Comparison of ENCODE assay signal across 29 cellular contexts in the genomic region with DNA sequence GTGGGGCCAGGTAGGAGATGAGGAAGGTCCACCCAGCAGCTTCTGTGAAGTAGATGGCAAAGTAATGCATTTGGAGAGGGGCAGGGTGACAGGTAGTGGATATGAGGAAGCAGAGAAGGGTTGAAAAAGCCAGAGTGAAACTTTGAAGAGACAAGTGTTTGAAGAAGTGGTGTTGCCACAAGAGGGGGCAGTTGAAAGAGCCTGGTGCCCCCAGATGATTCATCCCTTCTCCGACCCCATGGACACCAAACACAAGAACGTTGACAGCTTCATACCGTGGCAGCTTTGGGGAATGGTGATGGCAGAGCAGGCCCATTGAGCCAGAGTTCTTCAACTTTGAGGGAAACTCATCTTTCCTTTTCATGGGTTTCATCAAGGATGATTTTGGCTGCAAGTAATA. TPM values are rescaled to one million over a fixed set of nuclear protein-coding genes. Genes with fewer than 3 reads are reported as not detected.
DNase-seq lines count a peak whose midpoint lies in the region; ATAC-seq, FAIRE-seq and TF ChIP-seq lines count a peak whose summit lies in the region.
"Had no signal": no experiment of that assay in that cellular context is flagged by ENCODE, and none has a peak within 500 bp of the region (broad histone marks: within the 10 kb centered on the region; RNA-seq: fewer than 3 reads in every experiment).

No MANE protein-coding gene starts in this region.

- H2BK120ac ChIP-seq in H1 (replicated peaks; ENCODE audit: low read depth, low read length), result no peak overlapping the region

- H2AFZ ChIP-seq in GM23338 (no peak overlapping the region), H1 (ENCODE audit: low read length) (no peak overlapping the region)
- H2AFZ ChIP-seq: hepatocyte had no signal

- H3K18ac ChIP-seq in H1 (ENCODE audit: extremely low read depth, low read length), result no peak overlapping the region

- no peak overlapping the region for H2AK5ac ChIP-seq in H1 (ENCODE audit: low read depth, low read length)

- 0 out of 3 replicates have a peak, but pooled peaks cover 2% of the 10 kb centered on the region for H3K9me3 Mint-ChIP-seq in GM23338
- H3K9me3 Mint-ChIP-seq: activated B cell treated with CpG ODN at 0.5 μM for 24 hours; activated naive CD4-positive, alpha-beta T cell treated with anti-CD3 and anti-CD28 coated beads for 36 hours; activated T-cell treated with anti-CD3 and anti-CD28 coated beads, Interleukin-2, amount 50 U/mL, for 24 hours had no signal

- no peak overlapping the region for H2BK15ac ChIP-seq in H1 (ENCODE audit: low read length)

- no peak overlapping the region for H3K23ac ChIP-seq in H1 (ENCODE audit: insufficient read length)

- H3K4me1 ChIP-seq in DOHH2 (ENCODE audit: control insufficient read depth, low read length), result 0 out of 2 replicates have a peak, but pooled peaks cover 3% of the 10 kb centered on the region
- H3K4me1 ChIP-seq in GM23338 (ENCODE audit: insufficient read depth), result no peaks in the 10 kb centered on the region
- H3K4me1 ChIP-seq in H1 (replicated peaks in 1 of 4; ENCODE audit: control insufficient read depth in 3 of 4, insufficient read depth in 4 of 4, low read length in 3 of 4), result no peaks in the 10 kb centered on the region
- H3K4me1 ChIP-seq: spleen, upper lobe of left lung had no signal

- no peak for TF ChIP-seq EP300 in H1 (IDR thresholded peaks at IDR 0.05; ENCODE audit: borderline replicate concordance in 1 of 2, low read depth in 2 of 2, low read length in 2 of 2)

- H4K5ac ChIP-seq in H1 (ENCODE audit: insufficient read length, low read depth, low read length), result no peak overlapping the region

- 0 out of 2 replicates have a peak, but pooled peaks cover 3% of the 10 kb centered on the region for H3K27me3 ChIP-seq in DOHH2 (ENCODE audit: control insufficient read depth, low read length)
- H3K27me3 ChIP-seq in GM23338 (ENCODE audit: insufficient read depth), result 0 out of 2 replicates have a peak, but pooled peaks cover 4% of the 10 kb centered on the region
- H3K27me3 ChIP-seq in H1 (replicated peaks in 1 of 4; ENCODE audit: control insufficient read depth in 3 of 4, extremely low read depth in 1 of 4, insufficient read depth in 3 of 4, low read length in 3 of 4), result peaks cover 0 to 3% (median 0%) of the 10 kb centered on the region in 4 experiments; a peak in 2 of 7 replicates
- H3K27me3 ChIP-seq: upper lobe of left lung had no signal

- H4K20me1 ChIP-seq in DOHH2 (ENCODE audit: control insufficient read depth, insufficient read depth, low read depth, low read length) (no peaks in the 10 kb centered on the region), GM23338 (replicated peaks; ENCODE audit: insufficient read depth) (no peaks in the 10 kb centered on the region), H1 (replicated peaks in 1 of 2; ENCODE audit: control insufficient read depth in 1 of 2, insufficient read depth in 2 of 2, low read length in 2 of 2) (no peaks in the 10 kb centered on the region)

- H3K4me1 Mint-ChIP-seq in GM23338, result peaks cover 3% of the 10 kb centered on the region; the same call in 1 of the 3 replicates
- H3K4me1 Mint-ChIP-seq: activated B cell treated with CpG ODN at 0.5 μM for 24 hours had no signal

- H3K4me3 ChIP-seq in DOHH2 (ENCODE audit: low read length) (no peak overlapping the region), GM23338 (no peak overlapping the region), H1 (ENCODE audit: extremely low read depth in 1 of 4, insufficient read depth in 2 of 4, low read depth in 3 of 4, low read length in 4 of 4) (no peak overlapping the region)
- H3K4me3 ChIP-seq: hepatocyte, lung, spleen, upper lobe of left lung had no signal

- H3F3A ChIP-seq in DOHH2 (ENCODE audit: control insufficient read depth, insufficient read depth) (no peaks in the 10 kb centered on the region), GM23338 (replicated peaks; ENCODE audit: low read depth) (no peaks in the 10 kb centered on the region)

- no peaks in the 10 kb centered on the region for H3K36me3 Mint-ChIP-seq in GM23338 (ENCODE audit: low read depth)

- H3K36me3 ChIP-seq in DOHH2 (ENCODE audit: control insufficient read depth, low read length) (no peaks in the 10 kb centered on the region), GM23338 (ENCODE audit: insufficient read depth) (no peaks in the 10 kb centered on the region), H1 (ENCODE audit: control insufficient read depth in 2 of 4, insufficient read depth in 4 of 4, low read length in 3 of 4) (no peaks in the 10 kb centered on the region)
- H3K36me3 ChIP-seq: spleen, upper lobe of left lung had no signal

- no peak overlapping the region for H3K56ac ChIP-seq in H1 (replicated peaks; ENCODE audit: insufficient read length, low read depth, low read length)

- H3K79me1 ChIP-seq in H1 (ENCODE audit: low read depth, low read length), result no peaks in the 10 kb centered on the region

- no peak overlapping the region for H3K4me2 ChIP-seq in DOHH2 (ENCODE audit: low read length)
- H3K4me2 ChIP-seq in GM23338, result no peak overlapping the region
- no peak overlapping the region for H3K4me2 ChIP-seq in H1 (ENCODE audit: insufficient read depth in 1 of 2, low read depth in 2 of 2, low read length in 2 of 2)
- H3K4me2 ChIP-seq: hepatocyte had no signal

- no peak overlapping the region for H3K4ac ChIP-seq in H1 (replicated peaks; ENCODE audit: insufficient read length, low read depth, low read length)

- WGBS in H1 (ENCODE audit: extremely low coverage in 1 of 2, insufficient coverage in 1 of 2, insufficient read length in 1 of 2, insufficient replicate concordance in 2 of 2, low coverage in 1 of 2, low lambda C conversion rate in 2 of 2, missing lambda C conversion rate in 1 of 2), 2 experiments, result 53% methylated on average over 3 of the region's 3 CpGs; no CpG with 5 or more reads in 1 of the 2 experiments

- H3K9me2 ChIP-seq in DOHH2 (replicated peaks; ENCODE audit: control insufficient read depth, low read length) (no peaks in the 10 kb centered on the region), GM23338 (ENCODE audit: insufficient read depth) (no peaks in the 10 kb centered on the region)

- H3K79me2 ChIP-seq in DOHH2 (ENCODE audit: control insufficient read depth, low read length) (no peaks in the 10 kb centered on the region), GM23338 (replicated peaks; ENCODE audit: insufficient read depth) (no peaks in the 10 kb centered on the region), H1 (ENCODE audit: control insufficient read depth in 1 of 2, insufficient read depth in 2 of 2, low read length in 2 of 2) (no peaks in the 10 kb centered on the region)
- H3K79me2 ChIP-seq: hepatocyte had no signal

- no peak overlapping the region for H3K27ac Mint-ChIP-seq in GM23338
- H3K27ac Mint-ChIP-seq: activated B cell treated with CpG ODN at 0.5 μM for 24 hours; activated CD8-positive, alpha-beta T cell treated with anti-CD3 and anti-CD28 coated beads, Interleukin-2, amount 10 ng/mL, durations not matched to agents 7 days and 5 days; activated naive CD4-positive, alpha-beta T cell treated with anti-CD3 and anti-CD28 coated beads for 36 hours; activated T-cell treated with anti-CD3 and anti-CD28 coated beads, Interleukin-2, amount 50 U/mL, for 24 hours; T-helper 17 cell had no signal

- no peak overlapping the region for H2BK12ac ChIP-seq in H1 (ENCODE audit: low read depth, low read length)

- H4K91ac ChIP-seq in H1 (replicated peaks; ENCODE audit: insufficient read length, low read length), result no peak overlapping the region

- no peak overlapping the region for H3K9ac ChIP-seq in H1 (replicated peaks in 1 of 4; ENCODE audit: extremely low read depth in 1 of 4, low read depth in 3 of 4, low read length in 3 of 4)

- no peak overlapping the region for H4K8ac ChIP-seq in H1 (ENCODE audit: extremely low read depth, insufficient read depth, low read length)

- POLR2A ChIA-PET in H1 (lab: Charles Lee; ENCODE audit: partially characterized antibody), result no interaction called here

- peaks cover under 1% of the 10 kb centered on the region; the same call in 1 of the 2 replicates for H3K23me2 ChIP-seq in H1 (ENCODE audit: low read depth, low read length)

- CTCF ChIA-PET in H1 (lab: Charles Lee; ENCODE audit: partially characterized antibody), result interaction anchor here (0.7 to 5.0 kb wide), 8 partner anchors 12 to 106 kb away, joined by 3 to 25 read pairs (median 4); a partner anchor contains a TSS

- DNase-seq in GM23338 (ENCODE audit: low spot score) (peak; percentile 65), NOMO-1 treated with DMSO at 0.1 percent for 48 hours (lab: John Stamatoyannopoulos, UW; ENCODE audit: unreplicated experiment) (peak; percentile 52), H1 (ENCODE audit: low read depth in 1 of 2, low spot score in 2 of 2) (no peak), NCI-H1417 (lab: John Stamatoyannopoulos, UW) (no peak), amniotic stem cell (lab: John Stamatoyannopoulos, UW) (no peak)
- no peak for DNase-seq in activated CD4-positive, alpha-beta T cell treated with anti-CD3 and anti-CD28 coated beads, Interleukin-2, amount 50 U/mL, for 48 hours
- DNase-seq: activated B cell treated with CpG ODN at 0.5 μM for 24 hours; activated CD8-positive, alpha-beta T cell treated with anti-CD3 and anti-CD28 coated beads, Interleukin-2, amount 10 ng/mL, durations not matched to agents 7 days and 5 days; activated naive CD4-positive, alpha-beta T cell treated with anti-CD3 and anti-CD28 coated beads for 36 hours; activated T-cell treated with anti-CD3 and anti-CD28 coated beads, Interleukin-2, amount 50 U/mL, for 24 hours; DND-41; NCI-H146; NCI-H2171 treated with DMSO at 0.1 percent for 48 hours; NCI-H526; nucleus accumbens; PC-3; SHP77; spleen; stimulated activated CD4-positive, alpha-beta T cell treated with anti-CD3 and anti-CD28 coated beads, Interleukin-4, amount 100 ng/mL, for 4 hours; T-helper 17 cell; upper lobe of left lung had no signal

- no peak for TF ChIP-seq POLR2A in H1 (IDR thresholded peaks at IDR 0.05; ENCODE audit: control extremely low read depth in 1 of 2, low read depth in 2 of 2, low read length in 2 of 2)

- TF ChIP-seq CTCF in DOHH2 (IDR thresholded peaks at IDR 0.05; ENCODE audit: low read depth, low read length, poor library complexity, severe bottlenecking) (peak; percentile 9), GM23338 (conservative IDR thresholded peaks at IDR 0.05; ENCODE audit: low read depth in 2 of 2) (peak; percentile 50 to 69), H1 (IDR thresholded peaks at IDR 0.05; ENCODE audit: control extremely low read depth in 1 of 3, insufficient read depth in 1 of 3, low read depth in 1 of 3, low read length in 3 of 3) (peak; percentile 13 to 52 (median 41); a peak in 3 of 4 replicates)

- peak; percentile 48 to 51 for TF ChIP-seq RAD21 in H1 (IDR thresholded peaks at IDR 0.05 in 1 of 2, conservative IDR thresholded peaks at IDR 0.05 in 1 of 2; ENCODE audit: low read depth in 2 of 2, low read length in 2 of 2)

- H3K4me3 Mint-ChIP-seq in GM23338, result peak overlapping the region; percentile 1; the same call in 1 of the 3 replicates
- H3K4me3 Mint-ChIP-seq: activated B cell treated with CpG ODN at 0.5 μM for 24 hours; activated CD8-positive, alpha-beta T cell treated with anti-CD3 and anti-CD28 coated beads, Interleukin-2, amount 10 ng/mL, durations not matched to agents 7 days and 5 days; activated naive CD4-positive, alpha-beta T cell treated with anti-CD3 and anti-CD28 coated beads for 36 hours; activated T-cell treated with anti-CD3 and anti-CD28 coated beads, Interleukin-2, amount 50 U/mL, for 24 hours; T-helper 17 cell had no signal

- H3K14ac ChIP-seq in H1 (ENCODE audit: insufficient read length), result no peak overlapping the region

- ATAC-seq in GM23338, result peak; percentile 60
- ATAC-seq in HG02973 (IDR thresholded peaks at IDR 0.05; ENCODE audit: unreplicated experiment), result no peak
- ATAC-seq: activated CD8-positive, alpha-beta T cell treated with anti-CD3 and anti-CD28 coated beads, Interleukin-2, amount 10 ng/mL, durations not matched to agents 7 days and 5 days; PC-3; T-helper 17 cell had no signal

- no peak overlapping the region for H2BK5ac ChIP-seq in H1 (ENCODE audit: low read depth, low read length)

- H3K9me3 ChIP-seq in DOHH2 (ENCODE audit: control insufficient read depth, insufficient read depth, low read length) (no peaks in the 10 kb centered on the region), H1 (ENCODE audit: insufficient read depth in 2 of 2, low read depth in 1 of 2, low read length in 1 of 2) (no peaks in the 10 kb centered on the region)
- H3K9me3 ChIP-seq: spleen, upper lobe of left lung had no signal

- peak; percentile 45 for FAIRE-seq in H1 (lab: Jason Lieb, UNC)
- FAIRE-seq: keratinocyte had no signal

- H3K27ac ChIP-seq in DOHH2 (ENCODE audit: low read depth, low read length) (no peak overlapping the region), GM23338 (ENCODE audit: low read depth) (no peak overlapping the region), H1 (ENCODE audit: low read depth, low read length) (no peak overlapping the region)
- H3K27ac ChIP-seq: hepatocyte, spleen, upper lobe of left lung had no signal

- no peak overlapping the region for H2BK20ac ChIP-seq in H1 (ENCODE audit: low read length)

- peaks cover 7% of the 10 kb centered on the region for H3K27me3 Mint-ChIP-seq in GM23338 (ENCODE audit: insufficient read depth, low read depth, poor library complexity)

RNA-seq across cellular contexts. Expression of a gene that starts 19.9 kb away (rescaled TPM):
- not detected in 2 replicates for total RNA-seq in GM23338 (2014; rRNA removed; shearing (Covaris generic))
- polyA plus RNA-seq in GM23338 (2016; fragmentation: Nextera tagmentation; extraction: Ambion mirVana) (not detected in 2 replicates), H1 (2011; rRNA removed) (0.11 TPM in 1 of 2 replicates, not detected in the other)
- total RNA-seq in H1 (2021; fragmentation: NEBNext Ultra II Directional; extraction: Animal tissue kit (Norgen Biotek cat#: 25700)), result not detected in 2 replicates
- not detected for polyA plus RNA-seq in H1 (2011; cell fraction: cytosol; rRNA removed)
- not detected for polyA plus RNA-seq in H1 (2011; cell fraction: nucleus; rRNA removed)
- polyA plus RNA-seq in H1 (2012, experiment 1 of 2), result not detected in 4 replicates
- polyA plus RNA-seq in H1 (2012, experiment 2 of 2), result not detected
- not detected for polyA plus RNA-seq in H1 (2013, experiment 1 of 2)
- polyA plus RNA-seq in H1 (2013, experiment 2 of 2), result not detected
- polyA minus RNA-seq in H1 (2011; rRNA and poly(A)+ RNA removed), result not detected in 2 replicates
- polyA minus RNA-seq in H1 (2011; cell fraction: cytosol; rRNA and poly(A)+ RNA removed), result not detected
- not detected for polyA minus RNA-seq in H1 (2011; cell fraction: nucleus; rRNA and poly(A)+ RNA removed)
- total RNA-seq: activated B cell treated with CpG ODN at 0.5 μM for 24 hours; activated CD8-positive, alpha-beta T cell treated with anti-CD3 and anti-CD28 coated beads, Interleukin-2, amount 10 ng/mL, durations not matched to agents 7 days and 5 days; cardiac septum; dermis microvascular lymphatic vessel endothelial cell; hepatocyte; HT-29; lung; PC-3; spleen; T-helper 17 cell; upper lobe of left lung had no signal
- polyA plus RNA-seq: hepatocyte, keratinocyte, lung, spleen had no signal

RNA-seq across cellular contexts. Expression of a gene that starts 20.8 kb away (rescaled TPM):
- total RNA-seq in GM23338 (2014; rRNA removed; shearing (Covaris generic)), result not detected in 2 replicates
- polyA plus RNA-seq in GM23338 (2016; fragmentation: Nextera tagmentation; extraction: Ambion mirVana) (not detected in 2 replicates), H1 (2011; rRNA removed) (not detected in 2 replicates)
- not detected in 2 replicates for total RNA-seq in H1 (2021; fragmentation: NEBNext Ultra II Directional; extraction: Animal tissue kit (Norgen Biotek cat#: 25700))
- polyA plus RNA-seq in H1 (2011; cell fraction: cytosol; rRNA removed), result not detected
- not detected for polyA plus RNA-seq in H1 (2011; cell fraction: nucleus; rRNA removed)
- not detected in 4 replicates for polyA plus RNA-seq in H1 (2012, experiment 1 of 2)
- polyA plus RNA-seq in H1 (2012, experiment 2 of 2), result not detected
- not detected for polyA plus RNA-seq in H1 (2013, experiment 1 of 2)
- polyA plus RNA-seq in H1 (2013, experiment 2 of 2), result not detected
- polyA minus RNA-seq in H1 (2011; rRNA and poly(A)+ RNA removed), result not detected in 2 replicates
- not detected for polyA minus RNA-seq in H1 (2011; cell fraction: cytosol; rRNA and poly(A)+ RNA removed)
- not detected for polyA minus RNA-seq in H1 (2011; cell fraction: nucleus; rRNA and poly(A)+ RNA removed)
- total RNA-seq: activated B cell treated with CpG ODN at 0.5 μM for 24 hours; activated CD8-positive, alpha-beta T cell treated with anti-CD3 and anti-CD28 coated beads, Interleukin-2, amount 10 ng/mL, durations not matched to agents 7 days and 5 days; activated naive CD4-positive, alpha-beta T cell treated with anti-CD3 and anti-CD28 coated beads for 36 hours; cardiac septum; dermis microvascular lymphatic vessel endothelial cell; HT-29; lung; PC-3; spleen; T-helper 17 cell had no signal
- polyA plus RNA-seq: keratinocyte, spleen had no signal

RNA-seq across cellular contexts. Expression of a gene that starts 23.7 kb away (rescaled TPM):
- total RNA-seq in GM23338 (2014; rRNA removed; shearing (Covaris generic)), result not detected in 2 replicates
- polyA plus RNA-seq in GM23338 (2016; fragmentation: Nextera tagmentation; extraction: Ambion mirVana) (not detected in 2 replicates), H1 (2011; rRNA removed) (not detected in 2 replicates)
- total RNA-seq in H1 (2021; fragmentation: NEBNext Ultra II Directional; extraction: Animal tissue kit (Norgen Biotek cat#: 25700)), result not detected in 2 replicates
- 0.06 TPM for polyA plus RNA-seq in H1 (2011; cell fraction: cytosol; rRNA removed)
- 0.10 TPM for polyA plus RNA-seq in H1 (2011; cell fraction: nucleus; rRNA removed)
- not detected in 4 replicates for polyA plus RNA-seq in H1 (2012, experiment 1 of 2)
- polyA plus RNA-seq in H1 (2012, experiment 2 of 2), result not detected
- 0.04 TPM for polyA plus RNA-seq in H1 (2013, experiment 1 of 2)
- polyA plus RNA-seq in H1 (2013, experiment 2 of 2), result not detected
- polyA minus RNA-seq in H1 (2011; rRNA and poly(A)+ RNA removed), result not detected in 2 replicates
- polyA minus RNA-seq in H1 (2011; cell fraction: cytosol; rRNA and poly(A)+ RNA removed), result not detected
- not detected for polyA minus RNA-seq in H1 (2011; cell fraction: nucleus; rRNA and poly(A)+ RNA removed)
- total RNA-seq: activated B cell treated with CpG ODN at 0.5 μM for 24 hours; activated CD8-positive, alpha-beta T cell treated with anti-CD3 and anti-CD28 coated beads, Interleukin-2, amount 10 ng/mL, durations not matched to agents 7 days and 5 days; activated naive CD4-positive, alpha-beta T cell treated with anti-CD3 and anti-CD28 coated beads for 36 hours; cardiac septum; dermis microvascular lymphatic vessel endothelial cell; hepatocyte; HT-29; lung; PC-3; spleen; T-helper 17 cell; upper lobe of left lung had no signal
- polyA plus RNA-seq: hepatocyte, keratinocyte, lung, spleen had no signal

RNA-seq across cellular contexts. Expression of a gene that starts 28.1 kb away (rescaled TPM):
- total RNA-seq in GM23338 (2014; rRNA removed; shearing (Covaris generic)), result 3.8 and 6.2 TPM in 2 replicates
- polyA plus RNA-seq in GM23338 (2016; fragmentation: Nextera tagmentation; extraction: Ambion mirVana) (2.8 and 3.6 TPM in 2 replicates), H1 (2011; rRNA removed) (7.9 and 11.2 TPM in 2 replicates)
- total RNA-seq in H1 (2021; fragmentation: NEBNext Ultra II Directional; extraction: Animal tissue kit (Norgen Biotek cat#: 25700)), result 2.8 and 3.2 TPM in 2 replicates
- 3.8 TPM for polyA plus RNA-seq in H1 (2011; cell fraction: cytosol; rRNA removed)
- 3.1 TPM for polyA plus RNA-seq in H1 (2011; cell fraction: nucleus; rRNA removed)
- 1.9 to 4.0 TPM (median 2.6 TPM) in 4 replicates for polyA plus RNA-seq in H1 (2012, experiment 1 of 2)
- 2.5 TPM for polyA plus RNA-seq in H1 (2012, experiment 2 of 2)
- polyA plus RNA-seq in H1 (2013, experiment 1 of 2), result 2.1 TPM
- polyA plus RNA-seq in H1 (2013, experiment 2 of 2), result 2.4 TPM
- polyA minus RNA-seq in H1 (2011; rRNA and poly(A)+ RNA removed), result 1.7 and 3.1 TPM in 2 replicates
- 2.6 TPM for polyA minus RNA-seq in H1 (2011; cell fraction: cytosol; rRNA and poly(A)+ RNA removed)
- polyA minus RNA-seq in H1 (2011; cell fraction: nucleus; rRNA and poly(A)+ RNA removed), result 1.00 TPM
- total RNA-seq: activated B cell treated with CpG ODN at 0.5 μM for 24 hours; activated CD8-positive, alpha-beta T cell treated with anti-CD3 and anti-CD28 coated beads, Interleukin-2, amount 10 ng/mL, durations not matched to agents 7 days and 5 days; activated naive CD4-positive, alpha-beta T cell treated with anti-CD3 and anti-CD28 coated beads for 36 hours; cardiac septum; dermis microvascular lymphatic vessel endothelial cell; HT-29; T-helper 17 cell had no signal

RNA-seq across cellular contexts. Expression of a gene that starts 43.3 kb away (rescaled TPM):
- total RNA-seq in GM23338 (2014; rRNA removed; shearing (Covaris generic)), result not detected in 2 replicates
- polyA plus RNA-seq in GM23338 (2016; fragmentation: Nextera tagmentation; extraction: Ambion mirVana) (not detected in 2 replicates), H1 (2011; rRNA removed) (not detected in 2 replicates)
- total RNA-seq in H1 (2021; fragmentation: NEBNext Ultra II Directional; extraction: Animal tissue kit (Norgen Biotek cat#: 25700)), result not detected in 2 replicates
- not detected for polyA plus RNA-seq in H1 (2011; cell fraction: cytosol; rRNA removed)
- not detected for polyA plus RNA-seq in H1 (2011; cell fraction: nucleus; rRNA removed)
- not detected in 4 replicates for polyA plus RNA-seq in H1 (2012, experiment 1 of 2)
- not detected for polyA plus RNA-seq in H1 (2012, experiment 2 of 2)
- not detected for polyA plus RNA-seq in H1 (2013, experiment 1 of 2)
- polyA plus RNA-seq in H1 (2013, experiment 2 of 2), result not detected
- polyA minus RNA-seq in H1 (2011; rRNA and poly(A)+ RNA removed), result not detected in 2 replicates
- not detected for polyA minus RNA-seq in H1 (2011; cell fraction: cytosol; rRNA and poly(A)+ RNA removed)
- polyA minus RNA-seq in H1 (2011; cell fraction: nucleus; rRNA and poly(A)+ RNA removed), result not detected
- total RNA-seq: activated B cell treated with CpG ODN at 0.5 μM for 24 hours; activated CD8-positive, alpha-beta T cell treated with anti-CD3 and anti-CD28 coated beads, Interleukin-2, amount 10 ng/mL, durations not matched to agents 7 days and 5 days; cardiac septum; dermis microvascular lymphatic vessel endothelial cell; hepatocyte; HT-29; lung; PC-3; spleen; T-helper 17 cell; upper lobe of left lung had no signal
- polyA plus RNA-seq: hepatocyte, keratinocyte, lung, spleen had no signal

Comparison
In these comparisons a context has a peak if more than half of its experiments do, and no peak if none do; other contexts are left out.
1. CTCF ChIP-seq: peak in every context shown above with its lines; median percentile 60 in GM23338; 41 in H1; 9 in DOHH2.
2. DNase-seq: peak in GM23338 (single experiment) and NOMO-1 treated with DMSO at 0.1 percent for 48 hours (single experiment); none in H1 (0 of 2), activated CD4-positive, alpha-beta T cell treated with anti-CD3 and anti-CD28 coated beads, Interleukin-2, amount 50 U/mL, for 48 hours (0 of 2), NCI-H1417 (0 of 3) and amniotic stem cell (single experiment).